8 cellular contexts compared by ENCODE assay signal in genomic region chr1:12161324-12161661, GRCh38. TPM values are rescaled to one million over a fixed set of nuclear protein-coding genes. Genes with fewer than 3 reads are reported as not detected.
DNase-seq lines count a peak whose midpoint lies in the region; ATAC-seq and TF ChIP-seq lines count a peak whose summit lies in the region.
"Had no signal": no experiment of that assay in that cellular context is flagged by ENCODE, and none has a peak within 500 bp of the region (broad histone marks: within the 10 kb centered on the region; RNA-seq: fewer than 3 reads in every experiment).

No MANE protein-coding gene starts in this region.

- H3K27ac ChIP-seq in right cardiac atrium (ENCODE audit: low read length) (peak overlapping the region; percentile 50), stomach (peak overlapping the region; percentile 71 to 91 (median 76))

- 76% methylated on average over 2 of the region's 2 CpGs for whole genome bisulfite sequencing in right cardiac atrium
- WGBS in stomach, 5 donors: 60 to 82% (median 69%) methylated on average over 1 to 2 of the region's 2 CpGs

- ATAC-seq in HG02642 (IDR thresholded peaks at IDR 0.05; ENCODE audit: poor library complexity, unreplicated experiment): peak; percentile 2
- ATAC-seq in activated B cell treated with CpG ODN at 0.5 μM for 24 hours (ENCODE audit: low read depth): no peak
- ATAC-seq in right cardiac atrium: peak in 1 of 2 donors; percentile 3
- no peak for ATAC-seq in left lobe of liver
- ATAC-seq in activated CD4-positive, CD25-positive, alpha-beta regulatory T cell treated with anti-CD3 and anti-CD28 coated beads, Interleukin-2, amount 50 U/mL, for 24 hours: no peak
- ATAC-seq in GM18517 (IDR thresholded peaks at IDR 0.05; ENCODE audit: unreplicated experiment): no peak

- no peak overlapping the region for H3K4me3 ChIP-seq in right cardiac atrium (ENCODE audit: low read length)
- H3K4me3 ChIP-seq in stomach: no peak overlapping the region

- H3K36me3 Mint-ChIP-seq in activated B cell treated with CpG ODN at 0.5 μM for 24 hours (ENCODE audit: low read depth): no peaks in the 10 kb centered on the region

- H3K4me3 Mint-ChIP-seq in activated B cell treated with CpG ODN at 0.5 μM for 24 hours: peak overlapping the region; percentile 63

- H3K9me3 Mint-ChIP-seq in activated B cell treated with CpG ODN at 0.5 μM for 24 hours: no peaks in the 10 kb centered on the region

- no peaks in the 10 kb centered on the region for H3K27me3 Mint-ChIP-seq in activated B cell treated with CpG ODN at 0.5 μM for 24 hours

- CTCF ChIA-PET in activated B cell treated with CpG ODN at 0.5 μM for 24 hours (lab: Charles Lee): interaction anchor here (0.9 to 2.6 kb wide), 3 partner anchors 10 to 38 kb away, joined by 3 to 19 read pairs (median 4); no protein-coding TSS in a partner anchor

- H3K4me1 ChIP-seq in right cardiac atrium (ENCODE audit: control insufficient read depth, insufficient read depth, low read length) (peaks cover 15% of the 10 kb centered on the region), stomach (peaks cover 17 to 87% (median 45%) of the 10 kb centered on the region in 4 donors)

- TF ChIP-seq POLR2A in stomach (IDR thresholded peaks at IDR 0.05): no peak

- H3K4me1 Mint-ChIP-seq in activated B cell treated with CpG ODN at 0.5 μM for 24 hours: peaks cover 76% of the 10 kb centered on the region

- H3K36me3 ChIP-seq in stomach: no peaks in the 10 kb centered on the region

- H3K27ac Mint-ChIP-seq in activated B cell treated with CpG ODN at 0.5 μM for 24 hours: peak overlapping the region; percentile 91

- intact Hi-C loops in activated B cell treated with CpG ODN at 0.5 μM for 24 hours (cut with micrococcal nuclease): loop anchor here (1.0 to 5.0 kb wide), 2 partner anchors 9 to 354 kb away; partner anchors contain the start of genes CLCN6 and MTHFR
- intact Hi-C loops in right cardiac atrium (cut with DNase I): no loop called here
- intact Hi-C loops in stomach (cut with DNase I; ENCODE audit: low total_unique reads): no loop called here

- DNase-seq in activated B cell treated with CpG ODN at 0.5 μM for 24 hours (no peak), right cardiac atrium (peak in 2 of 3 donors; percentile 37 to 45), stomach (no peak), left lobe of liver (ENCODE audit: low spot score) (no peak)
- DNase-seq: GOT3 had no signal

- no peak for TF ChIP-seq EP300 in stomach (IDR thresholded peaks at IDR 0.05)

- no peaks in the 10 kb centered on the region for H3K9me3 ChIP-seq in right cardiac atrium (ENCODE audit: control insufficient read depth, low read length)
- no peaks in the 10 kb centered on the region for H3K9me3 ChIP-seq in stomach

- H3K27me3 ChIP-seq in right cardiac atrium (ENCODE audit: control insufficient read depth, insufficient read depth) (no peaks in the 10 kb centered on the region), stomach (no peaks in the 10 kb centered on the region)

- TF ChIP-seq CTCF in activated B cell treated with CpG ODN at 0.5 μM for 24 hours (IDR thresholded peaks at IDR 0.05): no peak
- no peak for TF ChIP-seq CTCF in stomach (IDR thresholded peaks at IDR 0.05)

- POLR2A ChIA-PET in activated B cell treated with CpG ODN at 0.5 μM for 24 hours (lab: Charles Lee): interaction anchor here (0.6 to 10.9 kb wide), 11 partner anchors 10 to 252 kb away, joined by 3 to 187 read pairs (median 6); no protein-coding TSS in a partner anchor

RNA-seq across cellular contexts. Expression of gene TNFRSF1B, which starts 5.5 kb away (rescaled TPM):
- total RNA-seq in activated B cell treated with CpG ODN at 0.5 μM for 24 hours (89.0 and 98.6 TPM in 2 replicates), right cardiac atrium (10 to 100 TPM; 17.9 to 25.4 (median 20.8) TPM), stomach (10 to 100 TPM in 4 of 5 donors, 1 to 10 TPM in 1; 7.1 to 24.3 (median 14.9) TPM), left lobe of liver (16.8 TPM)
- polyA plus RNA-seq in right cardiac atrium (11.6 TPM), stomach (1 to 10 TPM; 5.4 to 8.4 (median 7.8) TPM)

Comparison
In these comparisons a context has a peak if more than half of its experiments do, and no peak if none do; other contexts are left out.
1. DNase-seq: peak in right cardiac atrium (2 of 3); none in activated B cell treated with CpG ODN at 0.5 μM for 24 hours (single experiment), stomach (single experiment) and left lobe of liver (single experiment).